Comparison of ENCODE assay signal across 1 cellular context in genomic region chr7:35691827-35692307, GRCh38.
TF ChIP-seq lines count a peak whose summit lies in the region.

No MANE protein-coding gene starts in this region.

TF ChIP-seq in GM12878, 131 proteins besides CTCF, POLR2A, EP300 and RAD21 (continued from another document and continues in another):
- no peak for TF ChIP-seq E4F1 (IDR thresholded peaks at IDR 0.05; ENCODE audit: borderline replicate concordance, partially characterized antibody)
- no peak for TF ChIP-seq TCF3 (IDR thresholded peaks at IDR 0.05; ENCODE audit: borderline replicate concordance, insufficient read depth, low read depth, low read length)
- no peak for TF ChIP-seq WRNIP1 (IDR thresholded peaks at IDR 0.05; ENCODE audit: borderline replicate concordance, low read depth, low read length)
- TF ChIP-seq JUNB (IDR thresholded peaks at IDR 0.05), result no peak
- TF ChIP-seq TARDBP (IDR thresholded peaks at IDR 0.05; ENCODE audit: borderline replicate concordance), result no peak
- no peak for TF ChIP-seq CREB1 (IDR thresholded peaks at IDR 0.05; ENCODE audit: low read depth)
- TF ChIP-seq, protein P1, sequence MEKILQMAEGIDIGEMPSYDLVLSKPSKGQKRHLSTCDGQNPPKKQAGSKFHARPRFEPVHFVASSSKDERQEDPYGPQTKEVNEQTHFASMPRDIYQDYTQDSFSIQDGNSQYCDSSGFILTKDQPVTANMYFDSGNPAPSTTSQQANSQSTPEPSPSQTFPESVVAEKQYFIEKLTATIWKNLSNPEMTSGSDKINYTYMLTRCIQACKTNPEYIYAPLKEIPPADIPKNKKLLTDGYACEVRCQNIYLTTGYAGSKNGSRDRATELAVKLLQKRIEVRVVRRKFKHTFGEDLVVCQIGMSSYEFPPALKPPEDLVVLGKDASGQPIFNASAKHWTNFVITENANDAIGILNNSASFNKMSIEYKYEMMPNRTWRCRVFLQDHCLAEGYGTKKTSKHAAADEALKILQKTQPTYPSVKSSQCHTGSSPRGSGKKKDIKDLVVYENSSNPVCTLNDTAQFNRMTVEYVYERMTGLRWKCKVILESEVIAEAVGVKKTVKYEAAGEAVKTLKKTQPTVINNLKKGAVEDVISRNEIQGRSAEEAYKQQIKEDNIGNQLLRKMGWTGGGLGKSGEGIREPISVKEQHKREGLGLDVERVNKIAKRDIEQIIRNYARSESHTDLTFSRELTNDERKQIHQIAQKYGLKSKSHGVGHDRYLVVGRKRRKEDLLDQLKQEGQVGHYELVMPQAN (conservative IDR thresholded peaks at IDR 0.05), result 0 out of 2 replicates have a peak, but pooled peaks have one; percentile 31
- TF ChIP-seq TCF7 (IDR thresholded peaks at IDR 0.05; ENCODE audit: borderline replicate concordance), result no peak
- TF ChIP-seq SMAD5 (IDR thresholded peaks at IDR 0.05; ENCODE audit: low read depth), result no peak
- no peak for TF ChIP-seq NR2C1 (IDR thresholded peaks at IDR 0.05)
- no peak for TF ChIP-seq SP1 (IDR thresholded peaks at IDR 0.05; ENCODE audit: low read depth, low read length)
- TF ChIP-seq CBX5 (IDR thresholded peaks at IDR 0.05; ENCODE audit: low read depth), result 0 out of 2 replicates have a peak, but pooled peaks have one; percentile 41
- TF ChIP-seq MTA2 (IDR thresholded peaks at IDR 0.05; ENCODE audit: low read depth), result no peak
- no peak for TF ChIP-seq CBX3 (IDR thresholded peaks at IDR 0.05; ENCODE audit: borderline replicate concordance, low read depth)
- TF ChIP-seq MYB (IDR thresholded peaks at IDR 0.05; ENCODE audit: borderline replicate concordance, low read depth, low read length), result no peak
- TF ChIP-seq HSF1 (IDR thresholded peaks at IDR 0.05; ENCODE audit: low read depth, low read length), result no peak
- TF ChIP-seq BCLAF1 (IDR thresholded peaks at IDR 0.05), result no peak
- TF ChIP-seq ZNF622 (IDR thresholded peaks at IDR 0.05), result no peak
- no peak for TF ChIP-seq ZNF217 (IDR thresholded peaks at IDR 0.05)
- TF ChIP-seq FOXK2 (IDR thresholded peaks at IDR 0.05), result no peak
- TF ChIP-seq GABPA (IDR thresholded peaks at IDR 0.05; ENCODE audit: low read depth), result no peak
- no peak for TF ChIP-seq KDM1A (IDR thresholded peaks at IDR 0.05; ENCODE audit: borderline replicate concordance)
- TF ChIP-seq SMAD1 (IDR thresholded peaks at IDR 0.05; ENCODE audit: low read depth, partially characterized antibody), result no peak
- no peak for TF ChIP-seq ZBTB11 (CRISPR knock-in tag; IDR thresholded peaks at IDR 0.05)
- TF ChIP-seq, protein P2, sequence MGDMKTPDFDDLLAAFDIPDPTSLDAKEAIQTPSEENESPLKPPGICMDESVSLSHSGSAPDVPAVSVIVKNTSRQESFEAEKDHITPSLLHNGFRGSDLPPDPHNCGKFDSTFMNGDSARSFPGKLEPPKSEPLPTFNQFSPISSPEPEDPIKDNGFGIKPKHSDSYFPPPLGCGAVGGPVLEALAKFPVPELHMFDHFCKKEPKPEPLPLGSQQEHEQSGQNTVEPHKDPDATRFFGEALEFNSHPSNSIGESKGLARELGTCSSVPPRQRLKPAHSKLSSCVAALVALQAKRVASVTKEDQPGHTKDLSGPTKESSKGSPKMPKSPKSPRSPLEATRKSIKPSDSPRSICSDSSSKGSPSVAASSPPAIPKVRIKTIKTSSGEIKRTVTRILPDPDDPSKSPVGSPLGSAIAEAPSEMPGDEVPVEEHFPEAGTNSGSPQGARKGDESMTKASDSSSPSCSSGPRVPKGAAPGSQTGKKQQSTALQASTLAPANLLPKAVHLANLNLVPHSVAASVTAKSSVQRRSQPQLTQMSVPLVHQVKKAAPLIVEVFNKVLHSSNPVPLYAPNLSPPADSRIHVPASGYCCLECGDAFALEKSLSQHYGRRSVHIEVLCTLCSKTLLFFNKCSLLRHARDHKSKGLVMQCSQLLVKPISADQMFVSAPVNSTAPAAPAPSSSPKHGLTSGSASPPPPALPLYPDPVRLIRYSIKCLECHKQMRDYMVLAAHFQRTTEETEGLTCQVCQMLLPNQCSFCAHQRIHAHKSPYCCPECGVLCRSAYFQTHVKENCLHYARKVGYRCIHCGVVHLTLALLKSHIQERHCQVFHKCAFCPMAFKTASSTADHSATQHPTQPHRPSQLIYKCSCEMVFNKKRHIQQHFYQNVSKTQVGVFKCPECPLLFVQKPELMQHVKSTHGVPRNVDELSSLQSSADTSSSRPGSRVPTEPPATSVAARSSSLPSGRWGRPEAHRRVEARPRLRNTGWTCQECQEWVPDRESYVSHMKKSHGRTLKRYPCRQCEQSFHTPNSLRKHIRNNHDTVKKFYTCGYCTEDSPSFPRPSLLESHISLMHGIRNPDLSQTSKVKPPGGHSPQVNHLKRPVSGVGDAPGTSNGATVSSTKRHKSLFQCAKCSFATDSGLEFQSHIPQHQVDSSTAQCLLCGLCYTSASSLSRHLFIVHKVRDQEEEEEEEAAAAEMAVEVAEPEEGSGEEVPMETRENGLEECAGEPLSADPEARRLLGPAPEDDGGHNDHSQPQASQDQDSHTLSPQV (IDR thresholded peaks at IDR 0.05), result no peak
- TF ChIP-seq SUPT20H (IDR thresholded peaks at IDR 0.05; ENCODE audit: borderline replicate concordance, control insufficient read depth, low read depth, low read length), result no peak
- TF ChIP-seq, protein P3, sequence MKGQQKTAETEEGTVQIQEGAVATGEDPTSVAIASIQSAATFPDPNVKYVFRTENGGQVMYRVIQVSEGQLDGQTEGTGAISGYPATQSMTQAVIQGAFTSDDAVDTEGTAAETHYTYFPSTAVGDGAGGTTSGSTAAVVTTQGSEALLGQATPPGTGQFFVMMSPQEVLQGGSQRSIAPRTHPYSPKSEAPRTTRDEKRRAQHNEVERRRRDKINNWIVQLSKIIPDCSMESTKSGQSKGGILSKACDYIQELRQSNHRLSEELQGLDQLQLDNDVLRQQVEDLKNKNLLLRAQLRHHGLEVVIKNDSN (IDR thresholded peaks at IDR 0.05; ENCODE audit: borderline replicate concordance, extremely low read length, insufficient read depth, low read depth, low read length), result no peak
- TF ChIP-seq FOXM1 (IDR thresholded peaks at IDR 0.05; ENCODE audit: low read depth, low read length), result no peak
- no peak for TF ChIP-seq CEBPB (IDR thresholded peaks at IDR 0.05; ENCODE audit: borderline replicate concordance in 1 of 2, low read depth in 2 of 2, low read length in 2 of 2)
- TF ChIP-seq, protein P4, sequence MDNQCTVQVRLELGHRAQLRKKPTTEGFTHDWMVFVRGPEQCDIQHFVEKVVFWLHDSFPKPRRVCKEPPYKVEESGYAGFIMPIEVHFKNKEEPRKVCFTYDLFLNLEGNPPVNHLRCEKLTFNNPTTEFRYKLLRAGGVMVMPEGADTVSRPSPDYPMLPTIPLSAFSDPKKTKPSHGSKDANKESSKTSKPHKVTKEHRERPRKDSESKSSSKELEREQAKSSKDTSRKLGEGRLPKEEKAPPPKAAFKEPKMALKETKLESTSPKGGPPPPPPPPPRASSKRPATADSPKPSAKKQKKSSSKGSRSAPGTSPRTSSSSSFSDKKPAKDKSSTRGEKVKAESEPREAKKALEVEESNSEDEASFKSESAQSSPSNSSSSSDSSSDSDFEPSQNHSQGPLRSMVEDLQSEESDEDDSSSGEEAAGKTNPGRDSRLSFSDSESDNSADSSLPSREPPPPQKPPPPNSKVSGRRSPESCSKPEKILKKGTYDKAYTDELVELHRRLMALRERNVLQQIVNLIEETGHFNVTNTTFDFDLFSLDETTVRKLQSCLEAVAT (IDR thresholded peaks at IDR 0.05), result peak; percentile 96
- TF ChIP-seq, protein P5, sequence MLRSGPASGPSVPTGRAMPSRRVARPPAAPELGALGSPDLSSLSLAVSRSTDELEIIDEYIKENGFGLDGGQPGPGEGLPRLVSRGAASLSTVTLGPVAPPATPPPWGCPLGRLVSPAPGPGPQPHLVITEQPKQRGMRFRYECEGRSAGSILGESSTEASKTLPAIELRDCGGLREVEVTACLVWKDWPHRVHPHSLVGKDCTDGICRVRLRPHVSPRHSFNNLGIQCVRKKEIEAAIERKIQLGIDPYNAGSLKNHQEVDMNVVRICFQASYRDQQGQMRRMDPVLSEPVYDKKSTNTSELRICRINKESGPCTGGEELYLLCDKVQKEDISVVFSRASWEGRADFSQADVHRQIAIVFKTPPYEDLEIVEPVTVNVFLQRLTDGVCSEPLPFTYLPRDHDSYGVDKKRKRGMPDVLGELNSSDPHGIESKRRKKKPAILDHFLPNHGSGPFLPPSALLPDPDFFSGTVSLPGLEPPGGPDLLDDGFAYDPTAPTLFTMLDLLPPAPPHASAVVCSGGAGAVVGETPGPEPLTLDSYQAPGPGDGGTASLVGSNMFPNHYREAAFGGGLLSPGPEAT (IDR thresholded peaks at IDR 0.05; ENCODE audit: low read depth), result no peak; the same call in 1 of the 2 replicates
- TF ChIP-seq HDAC6 (IDR thresholded peaks at IDR 0.05; ENCODE audit: unreplicated experiment), result no peak
- TF ChIP-seq JUND (IDR thresholded peaks at IDR 0.05; ENCODE audit: low read depth, low read length), result no peak
- TF ChIP-seq MTA3 (IDR thresholded peaks at IDR 0.05; ENCODE audit: borderline replicate concordance, low read length), result no peak
- no peak for TF ChIP-seq GATAD2B (conservative IDR thresholded peaks at IDR 0.05; ENCODE audit: low read depth)
- no peak for TF ChIP-seq FOS (IDR thresholded peaks at IDR 0.05; ENCODE audit: borderline replicate concordance, extremely low read depth, insufficient read length)
- TF ChIP-seq SREBF1 (IDR thresholded peaks at IDR 0.05; ENCODE audit: low read length), result no peak
- no peak for TF ChIP-seq STAT1 (conservative IDR thresholded peaks at IDR 0.05)
